ENCODE assay signal across 9 cellular contexts in genomic region chr15:45429974-45430792, GRCh38. TPM values are rescaled to one million over a fixed set of nuclear protein-coding genes. Genes with fewer than 3 reads are reported as not detected.
DNase-seq lines count a peak whose midpoint lies in the region; ATAC-seq and TF ChIP-seq lines count a peak whose summit lies in the region.
"Had no signal": no experiment of that assay in that cellular context is flagged by ENCODE, and none has a peak within 500 bp of the region (broad histone marks: within the 10 kb centered on the region; RNA-seq: fewer than 3 reads in every experiment).

No MANE protein-coding gene starts in this region.

- peak; percentile 89 for DNase-seq in activated CD4-positive, alpha-beta T cell treated with anti-CD3 and anti-CD28 coated beads for 48 hours
- DNase-seq in dedifferentiated amniotic fluid mesenchymal stem cell (ENCODE audit: extremely low spot score): peak; percentile 28
- peak; percentile 54 to 92 (median 73) for DNase-seq in stimulated activated CD4-positive, alpha-beta T cell treated with anti-CD3 and anti-CD28 coated beads, TNF-alpha, amount 100 ng/mL, for 1 hour (ENCODE audit: low read depth in 3 of 3, low spot score in 1 of 3)

- H3K9me3 ChIP-seq in Loucy (ENCODE audit: insufficient read depth, low read depth, low read length): no peaks in the 10 kb centered on the region
- no peaks in the 10 kb centered on the region for H3K9me3 ChIP-seq in liver (ENCODE audit: control insufficient read depth in 4 of 4, low read length in 3 of 4)

- H3K27me3 ChIP-seq in Loucy (ENCODE audit: insufficient read depth, low read length, poor library complexity, severe bottlenecking) (no peaks in the 10 kb centered on the region), liver (ENCODE audit: control insufficient read depth in 4 of 4, insufficient read depth in 4 of 4, low read length in 3 of 4) (no peaks in the 10 kb centered on the region)

- TF ChIP-seq RAD21 in liver (IDR thresholded peaks at IDR 0.05): peak; percentile 83 to 84

- H3K9ac ChIP-seq in Loucy (ENCODE audit: low read depth, low read length, poor library complexity, severe bottlenecking) (no peak overlapping the region), liver (ENCODE audit: low read depth in 1 of 2, low read length in 2 of 2) (no peak overlapping the region)

- peak; percentile 72 for ATAC-seq in GM21367 (IDR thresholded peaks at IDR 0.05; ENCODE audit: unreplicated experiment)
- no peak for ATAC-seq in HG03025 (IDR thresholded peaks at IDR 0.05; ENCODE audit: low FRiP score, unreplicated experiment)

- H3K9me2 ChIP-seq in Loucy (replicated peaks; ENCODE audit: low read depth, low read length): no peaks in the 10 kb centered on the region

- H3K27ac ChIP-seq in C4-2B (no peak overlapping the region), liver (ENCODE audit: low read depth in 1 of 2, low read length in 2 of 2) (no peak overlapping the region)

- no peaks in the 10 kb centered on the region for H3K79me2 ChIP-seq in Loucy (ENCODE audit: insufficient read depth, low read length)

- no peaks in the 10 kb centered on the region for H3K4me1 ChIP-seq in Loucy (ENCODE audit: insufficient read depth, low read length, poor library complexity, severe bottlenecking)
- peaks cover 0 to 7% (median 4%) of the 10 kb centered on the region in 4 donors for H3K4me1 ChIP-seq in liver (ENCODE audit: control insufficient read depth in 4 of 4, insufficient read depth in 4 of 4, low read length in 3 of 4)

- no peak overlapping the region for H3K4me3 ChIP-seq in Loucy (ENCODE audit: low read length, poor library complexity, severe bottlenecking)
- H3K4me3 ChIP-seq in liver (ENCODE audit: low read depth in 1 of 3, low read length in 3 of 3): peak overlapping the region; percentile 32 to 62 (median 34)

- no peak overlapping the region for H3K4me2 ChIP-seq in Loucy (ENCODE audit: low read depth, low read length, poor library complexity, severe bottlenecking)

- 11% methylated on average over 73 of the region's 73 CpGs for WGBS in liver

- peak; percentile 82 for TF ChIP-seq CTCF in C4-2B (conservative IDR thresholded peaks at IDR 0.05)
- TF ChIP-seq CTCF in Loucy (conservative IDR thresholded peaks at IDR 0.05; ENCODE audit: low read length): peak; percentile 56
- peak; percentile 95 for TF ChIP-seq CTCF in liver (IDR thresholded peaks at IDR 0.05; ENCODE audit: low read depth, low read length, missing input control)

- no peaks in the 10 kb centered on the region for H3F3A ChIP-seq in Loucy (ENCODE audit: low read depth)

- H4K20me1 ChIP-seq in Loucy (ENCODE audit: insufficient read depth, low read length, poor library complexity, severe bottlenecking): no peaks in the 10 kb centered on the region

- H2AFZ ChIP-seq in Loucy (ENCODE audit: low read length): no peak overlapping the region

- no peaks in the 10 kb centered on the region for H3K36me3 ChIP-seq in Loucy (ENCODE audit: insufficient read depth, low read length)
- no peaks in the 10 kb centered on the region for H3K36me3 ChIP-seq in liver (ENCODE audit: control insufficient read depth in 4 of 4, insufficient read depth in 3 of 4, low read depth in 1 of 4, low read length in 3 of 4)

TF ChIP-seq in liver, 16 proteins besides CTCF, POLR2A, EP300 and RAD21:
- no peak for TF ChIP-seq RXRA (IDR thresholded peaks at IDR 0.05)
- no peak for TF ChIP-seq SP1 (IDR thresholded peaks at IDR 0.05)
- no peak for TF ChIP-seq TAF1 (conservative IDR thresholded peaks at IDR 0.05)
- no peak for TF ChIP-seq HNF4G (IDR thresholded peaks at IDR 0.05)
- TF ChIP-seq NR2F2 (IDR thresholded peaks at IDR 0.05): no peak
- no peak for TF ChIP-seq GABPA (IDR thresholded peaks at IDR 0.05 in 1 of 2, conservative IDR thresholded peaks at IDR 0.05 in 1 of 2)
- no peak for TF ChIP-seq FOXA2 (IDR thresholded peaks at IDR 0.05)
- no peak for TF ChIP-seq HNF4A (conservative IDR thresholded peaks at IDR 0.05)
- no peak for TF ChIP-seq YY1 (IDR thresholded peaks at IDR 0.05)
- no peak for TF ChIP-seq REST (IDR thresholded peaks at IDR 0.05)
- no peak for TF ChIP-seq ATF3 (IDR thresholded peaks at IDR 0.05)
- no peak for TF ChIP-seq ZBTB33 (IDR thresholded peaks at IDR 0.05)
- no peak for TF ChIP-seq EGR1 (IDR thresholded peaks at IDR 0.05; ENCODE audit: low read depth in 2 of 2)

RNA-seq across cellular contexts. Expression of gene GATM, which starts 51.8 kb away (rescaled TPM):
- 1,000 to 10,000 TPM in 1 of 2 donors, 100 to 1,000 TPM in 1; 720 to 1,079 TPM for total RNA-seq in liver
- polyA plus RNA-seq in liver: 100 to 1,000 TPM; 401 to 627 TPM
- total RNA-seq: HT1080 had no signal

Comparison
In these comparisons a context has a peak if more than half of its experiments do, and no peak if none do; other contexts are left out.
1. DNase-seq: peak in every context shown above with its lines; median percentile 89 in activated CD4-positive, alpha-beta T cell treated with anti-CD3 and anti-CD28 coated beads for 48 hours; 73 in stimulated activated CD4-positive, alpha-beta T cell treated with anti-CD3 and anti-CD28 coated beads, TNF-alpha, amount 100 ng/mL, for 1 hour; 28 in dedifferentiated amniotic fluid mesenchymal stem cell.